ENCODE assay signal across 22 cellular contexts in the genomic region with DNA sequence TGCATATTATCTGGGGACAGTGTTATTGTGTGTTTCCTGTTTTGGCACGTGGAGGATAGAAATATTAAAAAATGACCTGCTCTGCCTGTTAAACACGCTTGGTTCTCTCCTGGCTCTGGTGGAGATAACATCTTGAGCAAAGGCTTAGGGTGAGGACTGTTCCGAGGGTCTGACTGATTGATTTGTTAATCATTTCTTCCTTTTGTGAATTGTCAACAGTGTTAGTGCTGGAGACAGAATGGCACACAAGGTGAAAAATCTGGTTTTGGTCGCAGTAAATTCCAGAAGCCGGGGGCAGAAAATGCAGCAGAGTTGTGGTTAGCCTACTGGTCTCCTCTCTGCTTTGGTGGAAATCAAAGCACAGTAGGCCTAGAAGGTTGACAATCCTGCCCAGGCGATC.
DNase-seq lines count a peak whose midpoint lies in the region; ATAC-seq and TF ChIP-seq lines count a peak whose summit lies in the region.
"Had no signal": no experiment of that assay in that cellular context is flagged by ENCODE, and none has a peak within 500 bp of the region (broad histone marks: within the 10 kb centered on the region; RNA-seq: fewer than 3 reads in every experiment).

No MANE protein-coding gene starts in this region.

- intact Hi-C loops in Calu3 (cut with micrococcal nuclease; ENCODE audit: unreplicated experiment): loop anchor here (10.0 kb wide), 1 partner anchor 200 kb away; no protein-coding TSS in a partner anchor

- H3K79me2 ChIP-seq in neural progenitor cell (ENCODE audit: low read depth): no peaks in the 10 kb centered on the region

- no peak for TF ChIP-seq CTCF in Calu3 (IDR thresholded peaks at IDR 0.05; ENCODE audit: unreplicated experiment)
- TF ChIP-seq CTCF in VCaP (conservative IDR thresholded peaks at IDR 0.05): no peak
- no peak for TF ChIP-seq CTCF in neural progenitor cell (IDR thresholded peaks at IDR 0.05)

- H3K9me3 ChIP-seq in BLaER1: peaks cover 12% of the 10 kb centered on the region; the same call in 1 of the 2 replicates
- no peaks in the 10 kb centered on the region for H3K9me3 ChIP-seq in neural progenitor cell (ENCODE audit: low read depth)

- H3K4me1 ChIP-seq in BLaER1 (peaks cover 22% of the 10 kb centered on the region), neural progenitor cell (no peaks in the 10 kb centered on the region)

- no TSS peak for BruUV-seq in Calu3 (replicated peaks; lab: Mats Ljungman, UMichigan)

- H3K4me3 Mint-ChIP-seq in Calu3 (ENCODE audit: low read depth, unreplicated experiment) (no peak overlapping the region), neural progenitor cell (no peak overlapping the region)
- H3K4me3 Mint-ChIP-seq: CD4-positive, alpha-beta memory T cell had no signal

- no peaks in the 10 kb centered on the region for H3K27me3 ChIP-seq in BLaER1
- H3K27me3 ChIP-seq in neural progenitor cell: no peaks in the 10 kb centered on the region

- CTCF ChIA-PET in Calu3 (lab: Charles Lee): interaction anchor here (0.6 kb wide), 1 partner anchor 18 kb away, joined by 9 read pairs; no protein-coding TSS in a partner anchor

- H3K27ac Mint-ChIP-seq in Calu3 (ENCODE audit: unreplicated experiment) (no peak overlapping the region), neural progenitor cell (no peak overlapping the region)

- H3K4me1 Mint-ChIP-seq in Calu3 (ENCODE audit: low read depth, unreplicated experiment) (peaks cover 37% of the 10 kb centered on the region), neural progenitor cell (no peaks in the 10 kb centered on the region)
- H3K4me1 Mint-ChIP-seq: CD4-positive, alpha-beta memory T cell had no signal

- no peak overlapping the region for H3K9ac ChIP-seq in BLaER1
- H3K9ac ChIP-seq in neural progenitor cell: no peak overlapping the region

- H2AFZ ChIP-seq in neural progenitor cell (replicated peaks): peak overlapping the region; percentile 63

- H3F3A ChIP-seq in neural progenitor cell (ENCODE audit: low read depth): no peaks in the 10 kb centered on the region

- H3K36me3 ChIP-seq in BLaER1: no peaks in the 10 kb centered on the region
- no peaks in the 10 kb centered on the region for H3K36me3 ChIP-seq in neural progenitor cell

- H4K20me1 ChIP-seq in BLaER1 (no peaks in the 10 kb centered on the region), neural progenitor cell (ENCODE audit: low read depth) (no peaks in the 10 kb centered on the region)

- ATAC-seq in GM21515 (IDR thresholded peaks at IDR 0.05; ENCODE audit: unreplicated experiment): no peak

- H3K9me3 Mint-ChIP-seq in Calu3 (ENCODE audit: low read depth, unreplicated experiment) (peaks cover 4% of the 10 kb centered on the region), neural progenitor cell (peaks cover 4% of the 10 kb centered on the region)

- H3K36me3 Mint-ChIP-seq in Calu3 (ENCODE audit: insufficient read depth, unreplicated experiment) (peaks cover 5% of the 10 kb centered on the region), neural progenitor cell (no peaks in the 10 kb centered on the region)
- H3K36me3 Mint-ChIP-seq: CD4-positive, alpha-beta memory T cell had no signal

- H3K27me3 Mint-ChIP-seq in Calu3 (ENCODE audit: unreplicated experiment): no peaks in the 10 kb centered on the region
- H3K27me3 Mint-ChIP-seq in neural progenitor cell (ENCODE audit: insufficient read depth, low read depth): peaks cover 4% of the 10 kb centered on the region

- peak; percentile 11 for DNase-seq in Calu3
- no peak for DNase-seq in neural progenitor cell (ENCODE audit: low spot score)
- DNase-seq in activated CD4-positive, alpha-beta T cell treated with anti-CD3 and anti-CD28 coated beads, Interleukin-2, amount 50 U/mL, for 1 hour: no peak
- no peak for DNase-seq in NCI-H2107 treated with DMSO at 0.1 percent for 48 hours (lab: John Stamatoyannopoulos, UW; ENCODE audit: unreplicated experiment)
- DNase-seq: C1 segment of cervical spinal cord; CD4-positive, alpha-beta memory T cell; COR-L47; DMS 273 treated with DMSO at 0.1 percent for 48 hours; DMS79 treated with DMSO at 0.1 percent for 48 hours; H7; KG1; MM.1S; NCI-H1694; NCI-H2029 treated with DMSO at 0.1 percent for 48 hours; NCI-H226; NCI-H510A; NCI-H69; Right ventricle myocardium superior; RPMI8226 had no signal

- H3K4me3 ChIP-seq in BLaER1 (no peak overlapping the region), neural progenitor cell (no peak overlapping the region)

- H3K27ac ChIP-seq in BLaER1 (no peak overlapping the region), VCaP (peak overlapping the region; percentile 72), neural progenitor cell (no peak overlapping the region)

- H3K4me2 ChIP-seq in BLaER1: peak overlapping the region; percentile 76
- no peak overlapping the region for H3K4me2 ChIP-seq in neural progenitor cell
